ENCODE assay signal across 8 cellular contexts in the genomic region with DNA sequence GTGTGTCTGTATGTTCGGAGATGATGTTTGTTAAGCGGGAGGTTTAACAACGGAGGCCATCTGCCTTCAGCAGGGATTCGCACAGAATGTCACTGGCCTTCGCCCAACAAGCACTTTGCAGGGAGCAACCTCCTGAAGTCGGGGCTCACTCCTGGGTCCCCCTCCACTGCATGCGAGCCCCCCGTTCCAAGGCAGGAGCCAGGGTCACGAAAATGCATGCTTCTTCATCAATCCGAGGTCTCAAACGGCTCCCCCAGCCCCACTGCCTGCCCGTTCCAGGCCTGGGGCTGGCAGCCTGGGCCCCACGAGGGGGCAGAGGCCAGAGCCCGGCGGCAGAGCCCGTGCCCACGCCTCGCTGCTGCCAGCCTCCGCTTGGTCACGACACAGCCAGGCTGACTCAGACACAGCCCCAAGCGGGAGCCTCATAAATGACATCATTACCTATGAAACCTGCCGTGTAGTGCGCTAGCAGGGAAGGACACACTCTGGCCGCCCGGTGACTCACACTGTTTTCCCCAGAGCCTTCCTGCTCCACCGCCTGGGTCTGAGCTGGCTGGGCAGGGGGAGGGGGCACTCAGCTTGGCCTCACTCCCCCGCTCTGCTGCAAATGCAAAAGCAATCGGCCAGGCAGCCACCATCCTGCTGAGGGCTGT.
A peak's percentile ranks its signal among the peaks of the same experiment; 100 is the strongest.
DNase-seq lines count a peak whose midpoint lies in the region.

No MANE protein-coding gene starts in this region.

- H3K4me3 ChIP-seq in H7 (ENCODE audit: insufficient read depth, low read depth, low read length), result no peak overlapping the region

- H3K36me3 ChIP-seq in H7 (replicated peaks; ENCODE audit: control insufficient read depth, insufficient read depth, low read length), result no peaks in the 10 kb centered on the region

- H3K27me3 ChIP-seq in H7 (ENCODE audit: control insufficient read depth, insufficient read depth, low read length), result peaks cover under 1% of the 10 kb centered on the region

- peak; percentile 22 for DNase-seq in stimulated activated CD4-positive, alpha-beta T cell treated with anti-CD3 and anti-CD28 coated beads, Interleukin-1b, Interleukin-23, amount 100 ng/mL, for 48 hours
- no peak for DNase-seq in stimulated activated CD4-positive, alpha-beta T cell treated with anti-CD3 and anti-CD28 coated beads, Interleukin-12 subunit alpha, Interleukin-12 subunit beta, amount 100 ng/mL, for 4 hours
- peak; percentile 92 for DNase-seq in H7
- peak; percentile 87 for DNase-seq in LHCN-M2 (ENCODE audit: low read depth)
- DNase-seq in UCSD-AML1 (lab: John Stamatoyannopoulos, UW; ENCODE audit: unreplicated experiment), result peak; percentile 68
- DNase-seq in glomerular endothelial cell (ENCODE audit: extremely low read depth, low read depth, low spot score), result peak; percentile 91
- DNase-seq in retina, result peak; percentile 73
- no peak for DNase-seq in foreskin melanocyte

Comparison
In these comparisons a context has a peak if more than half of its experiments do, and no peak if none do; other contexts are left out.
1. DNase-seq: peak in stimulated activated CD4-positive, alpha-beta T cell treated with anti-CD3 and anti-CD28 coated beads, Interleukin-1b, Interleukin-23, amount 100 ng/mL, for 48 hours (single experiment), H7 (single experiment), LHCN-M2 (single experiment), UCSD-AML1 (single experiment), glomerular endothelial cell (single experiment) and retina (single experiment); none in stimulated activated CD4-positive, alpha-beta T cell treated with anti-CD3 and anti-CD28 coated beads, Interleukin-12 subunit alpha, Interleukin-12 subunit beta, amount 100 ng/mL, for 4 hours (single experiment) and foreskin melanocyte (single experiment).